ENCODE assay signal across 8 cellular contexts in the genomic region with DNA sequence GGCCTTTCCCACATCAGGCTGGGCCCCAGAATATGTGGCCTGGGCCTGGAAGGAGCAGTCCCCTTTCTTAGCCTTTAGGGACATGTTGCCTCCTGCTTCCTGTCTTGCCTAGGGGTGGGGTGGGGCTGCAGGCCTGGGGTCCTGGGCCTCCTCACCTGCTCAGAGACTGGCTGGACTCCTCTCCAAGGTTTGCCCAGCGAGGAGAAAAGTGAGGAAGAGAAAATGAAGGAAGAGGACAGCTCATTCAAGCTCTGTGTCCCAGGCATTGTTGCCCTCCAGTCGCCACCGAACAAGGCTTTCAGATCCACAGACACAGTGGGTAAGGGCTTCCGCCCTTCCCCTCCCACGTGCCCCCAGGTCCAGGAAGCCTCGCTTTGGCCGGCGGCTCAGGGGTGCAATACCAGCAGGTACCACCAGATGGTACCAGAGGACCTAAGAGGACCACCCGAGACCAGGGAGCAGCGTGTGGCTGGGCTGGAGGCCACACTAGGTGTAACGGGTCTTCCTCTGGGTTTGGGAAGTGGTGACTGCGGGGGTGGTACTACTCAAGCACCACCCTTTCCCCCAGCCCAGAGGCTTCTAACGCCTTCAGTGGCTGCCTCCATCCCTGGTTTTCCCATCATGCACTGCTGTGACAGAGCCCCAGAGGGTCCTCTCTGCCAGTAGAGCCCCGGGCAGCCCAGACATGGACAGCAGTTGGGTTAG. TPM values are rescaled to one million over a fixed set of nuclear protein-coding genes. Genes with fewer than 3 reads are reported as not detected.
DNase-seq lines count a peak whose midpoint lies in the region; ATAC-seq and TF ChIP-seq lines count a peak whose summit lies in the region.

No MANE protein-coding gene starts in this region.

- 9 to 18% methylated on average over 13 of the region's 14 CpGs for WGBS in thyroid gland, 2 donors

- H3K27me3 Mint-ChIP-seq in CD4-positive, alpha-beta T cell, result no peaks in the 10 kb centered on the region

- peak overlapping the region; percentile 40 for H3K27ac ChIP-seq in CD4-positive, alpha-beta T cell (ENCODE audit: low read depth, low read length)
- H3K27ac ChIP-seq in thyroid gland, result no peak overlapping the region

- peak; percentile 96 for ATAC-seq in CD4-positive, alpha-beta T cell (ENCODE audit: poor library complexity)
- ATAC-seq in GM19455 (IDR thresholded peaks at IDR 0.05; ENCODE audit: unreplicated experiment), result peak; percentile 66
- peak; percentile 53 for ATAC-seq in omental fat pad (ENCODE audit: low FRiP score)

- TF ChIP-seq CTCF in CD4-positive, alpha-beta T cell (IDR thresholded peaks at IDR 0.05), result peak; percentile 98
- TF ChIP-seq CTCF in foreskin fibroblast (IDR thresholded peaks at IDR 0.05; ENCODE audit: low read depth, low read length) (peak; percentile 89), omental fat pad (IDR thresholded peaks at IDR 0.05) (peak in 2 of 3 donors; percentile 80 to 95), thyroid gland (IDR thresholded peaks at IDR 0.05) (peak; percentile 96 to 99 (median 98))

- peak overlapping the region; percentile 62 for H3K4me3 Mint-ChIP-seq in CD4-positive, alpha-beta T cell

- H3K27ac Mint-ChIP-seq in CD4-positive, alpha-beta T cell, result peak overlapping the region; percentile 87

- H3K36me3 Mint-ChIP-seq in CD4-positive, alpha-beta T cell (ENCODE audit: low read depth), result no peaks in the 10 kb centered on the region

- H3K9me3 ChIP-seq in CD4-positive, alpha-beta T cell (ENCODE audit: control insufficient read depth, low read length), result no peaks in the 10 kb centered on the region
- H3K9me3 ChIP-seq in thyroid gland, result no peaks in the 10 kb centered on the region

- POLR2A ChIA-PET in CD4-positive, alpha-beta T cell (lab: Charles Lee), result no interaction called here

- H3K27me3 ChIP-seq in CD4-positive, alpha-beta T cell (ENCODE audit: control insufficient read depth, insufficient read depth, low read length), result no peaks in the 10 kb centered on the region
- no peaks in the 10 kb centered on the region for H3K27me3 ChIP-seq in thyroid gland

- peaks cover 8 to 23% of the 10 kb centered on the region in 2 donors for H3K4me1 ChIP-seq in thyroid gland

- TF ChIP-seq POLR2A in Raji (IDR thresholded peaks at IDR 0.05; ENCODE audit: insufficient read depth, low read depth, low read length) (peak; percentile 60), thyroid gland (IDR thresholded peaks at IDR 0.05) (no peak)

- peaks cover 26% of the 10 kb centered on the region for H3K4me1 Mint-ChIP-seq in CD4-positive, alpha-beta T cell (ENCODE audit: low read depth)

- H3K4me3 ChIP-seq in foreskin fibroblast (ENCODE audit: low read depth in 1 of 2, low read length in 2 of 2), result no peak overlapping the region
- H3K4me3 ChIP-seq in thyroid gland (replicated peaks in 1 of 3), result no peak overlapping the region

- no peaks in the 10 kb centered on the region for H3K36me3 ChIP-seq in thyroid gland

- H3K9me3 Mint-ChIP-seq in CD4-positive, alpha-beta T cell, result no peaks in the 10 kb centered on the region

- DNase-seq in CD4-positive, alpha-beta T cell, result peak; percentile 74 to 93 (median 83)
- DNase-seq in Kasumi-1 (lab: John Stamatoyannopoulos, UW) (peak; percentile 51 to 71), foreskin fibroblast (peak; percentile 65 to 86), omental fat pad (ENCODE audit: low spot score) (peak; percentile 86), thyroid gland (peak; percentile 81 to 82)
- peak; percentile 79 for DNase-seq in activated effector memory CD4-positive, alpha-beta T cell treated with Interleukin-2 at 50 U/mL for 16 hours

- intact Hi-C loops in CD4-positive, alpha-beta T cell (cut with DNase I, micrococcal nuclease), result loop anchor here (1.0 to 10.0 kb wide), 7 partner anchors 47 to 569 kb away; no protein-coding TSS in a partner anchor
- intact Hi-C loops in thyroid gland (cut with DNase I), result loop anchor here (2.0 to 10.0 kb wide), 3 partner anchors 115 to 569 kb away; no protein-coding TSS in a partner anchor

- CTCF ChIA-PET in CD4-positive, alpha-beta T cell (lab: Charles Lee), result interaction anchor here (0.8 to 1.6 kb wide), 5 partner anchors 36 to 115 kb away, joined by 3 to 9 read pairs (median 4); no protein-coding TSS in a partner anchor

RNA-seq across cellular contexts. Expression of a gene that starts 5.5 kb away (rescaled TPM):
- total RNA-seq in CD4-positive, alpha-beta T cell, result 10 to 100 TPM; 38.3 to 40.8 TPM
- 10 to 100 TPM in 3 of 4 donors, 1 to 10 TPM in 1; 6.9 to 22.7 (median 10.9) TPM for total RNA-seq in omental fat pad
- 1 to 10 TPM; 2.3 to 8.5 (median 4.6) TPM for total RNA-seq in thyroid gland

RNA-seq across cellular contexts. Expression of a gene that starts 35.6 kb away (rescaled TPM):
- 10 to 100 TPM; 44.5 to 45.5 TPM for total RNA-seq in CD4-positive, alpha-beta T cell
- total RNA-seq in omental fat pad (10 to 100 TPM; 25.7 to 62.0 (median 35.9) TPM), thyroid gland (100 to 1,000 TPM in 2 of 4 donors, 10 to 100 TPM in 2; 77.8 to 145 (median 105) TPM)
